Comparison of ENCODE assay signal across 8 cellular contexts in the genomic region with DNA sequence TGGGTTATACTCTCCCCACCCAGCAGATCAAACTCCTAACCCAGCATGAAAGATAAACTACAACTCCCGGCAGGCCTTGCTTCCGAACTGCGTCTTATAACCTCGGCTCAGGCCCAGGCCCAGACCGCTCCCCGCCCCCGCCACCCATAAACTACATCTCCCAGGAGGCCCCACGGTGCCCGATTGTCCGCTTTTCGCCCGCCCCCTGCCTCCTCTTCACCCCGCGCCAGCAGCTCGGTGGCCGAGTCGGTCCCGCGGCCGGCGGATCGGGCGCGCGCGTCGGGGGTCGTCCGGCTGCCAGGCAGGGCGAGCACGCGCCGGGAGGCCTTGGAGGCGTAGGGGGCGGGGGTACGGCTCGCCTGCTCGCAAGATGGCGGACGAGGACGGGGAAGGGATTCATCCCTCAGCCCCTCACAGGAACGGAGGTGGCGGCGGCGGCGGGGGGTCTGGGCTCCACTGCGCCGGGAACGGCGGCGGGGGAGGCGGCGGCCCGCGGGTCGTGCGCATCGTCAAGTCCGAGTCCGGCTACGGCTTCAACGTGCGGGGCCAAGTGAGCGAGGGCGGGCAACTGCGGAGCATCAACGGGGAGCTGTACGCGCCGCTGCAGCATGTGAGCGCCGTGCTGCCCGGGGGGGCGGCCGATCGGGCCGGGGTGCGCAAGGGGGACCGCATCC. TPM values are rescaled to one million over a fixed set of nuclear protein-coding genes. Genes with fewer than 3 reads are reported as not detected.
A peak's percentile ranks its signal among the peaks of the same experiment; 100 is the strongest.
DNase-seq lines count a peak whose midpoint lies in the region; ATAC-seq and TF ChIP-seq lines count a peak whose summit lies in the region.

A gene (plus strand): TSS at position 219 of the 674 bp plus-strand sequence. CDS start 152 bp downstream, at position 371.

- H2AFZ ChIP-seq in PC-3 (ENCODE audit: low read length) = peak within 1 kb of the TSS; percentile 95

- H3K4me1 ChIP-seq in PC-3 (ENCODE audit: insufficient read depth, low read length) = peaks cover 55% of the 10 kb centered on the region
- H3K4me1 ChIP-seq in mucosa of descending colon (ENCODE audit: low read depth) = no peaks in the 10 kb centered on the region

- H3K79me2 ChIP-seq in PC-3 (ENCODE audit: low read length) = peaks cover 44% of the 10 kb centered on the region

- intact Hi-C loops in PC-3 (cut with micrococcal nuclease) = loop anchor here (2.0 to 10.0 kb wide), 3 partner anchors 17 to 383 kb away; a partner anchor contains a TSS
- intact Hi-C loops in mucosa of descending colon (cut with DNase I, micrococcal nuclease) = no loop called here

- peak; percentile 82 for DNase-seq in DMS153 treated with DMSO at 0.1 percent for 48 hours (lab: John Stamatoyannopoulos, UW; ENCODE audit: unreplicated experiment)
- DNase-seq in Jurkat, Clone E6-1 (ENCODE audit: low read depth, low spot score) = peak; percentile 87
- peak; percentile 93 for DNase-seq in PC-3
- peak; percentile 81 for DNase-seq in activated T-cell treated with anti-CD3 and anti-CD28 coated beads for 4 hours
- peak; percentile 92 for DNase-seq in epithelial cell of esophagus (ENCODE audit: low read depth)
- DNase-seq in mucosa of descending colon = peak; percentile 91 to 97 (median 94)
- peak; percentile 80 for DNase-seq in stimulated activated CD8-positive, alpha-beta memory T cell treated with anti-CD3 and anti-CD28 coated beads, Interleukin-4, amount 100 ng/mL, for 24 hours (ENCODE audit: low read depth)

- H3K27me3 ChIP-seq in PC-3 (ENCODE audit: low read length) = no peaks in the 10 kb centered on the region

- no peak for TF ChIP-seq CTCF in PC-3 (conservative IDR thresholded peaks at IDR 0.05; ENCODE audit: low read depth, low read length)
- TF ChIP-seq CTCF in epithelial cell of esophagus (IDR thresholded peaks at IDR 0.05; ENCODE audit: insufficient read depth, low read depth, low read length, missing control alignments) = no peak
- TF ChIP-seq CTCF in mucosa of descending colon (IDR thresholded peaks at IDR 0.05) = no peak

- peak within 1 kb of the TSS; percentile 58 for H3K4me3 ChIP-seq in Jurkat, Clone E6-1 (ENCODE audit: low read length)
- peak within 1 kb of the TSS; percentile 87 for H3K4me3 ChIP-seq in PC-3 (ENCODE audit: low read length)
- H3K4me3 ChIP-seq in epithelial cell of esophagus (ENCODE audit: low read length) = peak within 1 kb of the TSS; percentile 77
- peak within 1 kb of the TSS; percentile 94 for H3K4me3 ChIP-seq in mucosa of descending colon

- peak within 1 kb of the TSS; percentile 83 for H3K9ac ChIP-seq in PC-3 (ENCODE audit: low read length)

- peak within 1 kb of the TSS; percentile 89 for H3K4me2 ChIP-seq in PC-3 (ENCODE audit: low read length)

- H3K36me3 ChIP-seq in PC-3 (ENCODE audit: low read depth, low read length) = no peaks in the 10 kb centered on the region
- H3K36me3 ChIP-seq in mucosa of descending colon (ENCODE audit: low read depth) = no peaks in the 10 kb centered on the region

- CTCF ChIA-PET in PC-3 (lab: Charles Lee) = interaction anchor here (0.6 kb wide), 1 partner anchor 81 kb away, joined by 3 read pairs; no protein-coding TSS in a partner anchor

- H3K9me3 ChIP-seq in PC-3 (ENCODE audit: low read length) (no peaks in the 10 kb centered on the region), mucosa of descending colon (no peaks in the 10 kb centered on the region)

- H3K9me2 ChIP-seq in PC-3 (replicated peaks; ENCODE audit: low read length) = no peaks in the 10 kb centered on the region

- BruUV-seq in PC-3 (replicated peaks; lab: Mats Ljungman, UMichigan) = no TSS peak

- ATAC-seq in GM21619 (IDR thresholded peaks at IDR 0.05; ENCODE audit: unreplicated experiment) = peak; percentile 96
- peak; percentile 82 for ATAC-seq in PC-3
- peak; percentile 96 for ATAC-seq in mucosa of descending colon

- H4K20me1 ChIP-seq in PC-3 (ENCODE audit: low read length) = peaks cover 3% of the 10 kb centered on the region; the same call in 1 of the 2 replicates

- H3K27ac ChIP-seq in PC-3 (ENCODE audit: low read length) = peak within 1 kb of the TSS; percentile 25; the same call in 1 of the 2 replicates

- peaks cover 9% of the 10 kb centered on the region for H3F3A ChIP-seq in PC-3 (ENCODE audit: low read length, unreplicated experiment)

- POLR2A ChIA-PET in PC-3 (lab: Charles Lee; ENCODE audit: unreplicated experiment) = interaction anchor here (0.6 kb wide), 1 partner anchor 65 kb away, joined by 5 read pairs; no protein-coding TSS in a partner anchor

RNA-seq across cellular contexts. Expression of the gene that starts here (rescaled TPM):
- 3.6 TPM for polyA plus RNA-seq in Jurkat, Clone E6-1 (2012; ENCODE audit: insufficient read depth, insufficient read length)
- total RNA-seq in PC-3 (2014; rRNA removed) = 25.1 and 34.8 TPM in 2 replicates
- 10 to 100 TPM; 25.5 to 59.0 (median 34.8) TPM for total RNA-seq in mucosa of descending colon

Comparison
In these comparisons a context has a peak if more than half of its experiments do, and no peak if none do; other contexts are left out.
1. Peak in every context shown above with its lines: DNase-seq, ATAC-seq, H3K4me3 ChIP-seq and H3K27ac ChIP-seq.